ENCODE assay signal across 16 cellular contexts in genomic region chr12:95690861-95691635, GRCh38.
DNase-seq lines count a peak whose midpoint lies in the region; ATAC-seq, FAIRE-seq and TF ChIP-seq lines count a peak whose summit lies in the region.
"Had no signal": no experiment of that assay in that cellular context is flagged by ENCODE, and none has a peak within 500 bp of the region (broad histone marks: within the 10 kb centered on the region; RNA-seq: fewer than 3 reads in every experiment).

No MANE protein-coding gene starts in this region.

- WGBS in endodermal cell (ENCODE audit: insufficient coverage in 1 of 2, insufficient read length in 1 of 2), 2 experiments, result 89 to 93% methylated on average over 5 to 8 of the region's 8 CpGs

- peaks cover 44% of the 10 kb centered on the region for H3K36me3 Mint-ChIP-seq in endodermal cell (ENCODE audit: low read depth)
- H3K36me3 Mint-ChIP-seq: CD8-positive, alpha-beta T cell had no signal

- peaks cover 0 to 10% of the 10 kb centered on the region in 2 donors for H3K4me1 ChIP-seq in right atrium auricular region
- no peaks in the 10 kb centered on the region for H3K4me1 ChIP-seq in endodermal cell (ENCODE audit: control insufficient read depth, insufficient read depth, low read length)
- H3K4me1 ChIP-seq: BLaER1 treated with 17β-estradiol and CSF1 and Interleukin-3, amounts not matched to agents 10 nM and 100 nM had no signal

- no peak overlapping the region for H3K4me3 Mint-ChIP-seq in endodermal cell
- H3K4me3 Mint-ChIP-seq: B cell; CD8-positive, alpha-beta T cell; GM23338 had no signal

- peaks cover 9% of the 10 kb centered on the region for H3K4me1 Mint-ChIP-seq in endodermal cell
- H3K4me1 Mint-ChIP-seq: B cell, GM23338 had no signal

- intact Hi-C loops in Right ventricle myocardium superior (cut with DNase I), result no loop called here
- intact Hi-C loops in left ventricle myocardium superior (cut with micrococcal nuclease), result no loop called here

- TF ChIP-seq CTCF in right atrium auricular region (IDR thresholded peaks at IDR 0.05) (no peak), endodermal cell (conservative IDR thresholded peaks at IDR 0.05) (no peak)

- no peak for TF ChIP-seq POLR2A in GM12891 (IDR thresholded peaks at IDR 0.05; ENCODE audit: low read depth, low read length)

- FAIRE-seq in GM12891 (lab: Jason Lieb, UNC), result no peak
- FAIRE-seq: H54 had no signal

- peak overlapping the region in 1 of 2 donors; percentile 73 for H3K27ac ChIP-seq in right atrium auricular region
- no peak overlapping the region for H3K27ac ChIP-seq in endodermal cell (ENCODE audit: low read depth, low read length)
- H3K27ac ChIP-seq: BLaER1 treated with 17β-estradiol and CSF1 and Interleukin-3, amounts not matched to agents 10 nM and 100 nM had no signal

- H3K36me3 ChIP-seq in right atrium auricular region (no peaks in the 10 kb centered on the region), endodermal cell (ENCODE audit: control insufficient read depth, insufficient read depth, low read length) (peaks cover 76% of the 10 kb centered on the region)
- H3K36me3 ChIP-seq: BLaER1 treated with 17β-estradiol and CSF1 and Interleukin-3, amounts not matched to agents 10 nM and 100 nM had no signal

- no peaks in the 10 kb centered on the region for H3K9me3 ChIP-seq in right atrium auricular region
- H3K9me3 ChIP-seq in endodermal cell (ENCODE audit: control insufficient read depth, low read length), result no peaks in the 10 kb centered on the region

- DNase-seq in Right ventricle myocardium superior (no peak), right atrium auricular region (ENCODE audit: low spot score) (no peak), endodermal cell (no peak), left ventricle myocardium superior (no peak), GM12891 (ENCODE audit: insufficient read length, low spot score) (no peak), AG08396 (ENCODE audit: low spot score) (no peak), putamen (ENCODE audit: low spot score) (no peak)
- DNase-seq: 8988T; Calu3; CD8-positive, alpha-beta T cell; GDM1; HCEC 1CT had no signal

- H3K27ac Mint-ChIP-seq in endodermal cell, result peak overlapping the region; percentile 20
- H3K27ac Mint-ChIP-seq: B cell; CD8-positive, alpha-beta T cell; GM23338 had no signal

- H3K27me3 ChIP-seq in right atrium auricular region (no peaks in the 10 kb centered on the region), endodermal cell (ENCODE audit: control insufficient read depth, insufficient read depth, low read length, poor library complexity, severe bottlenecking) (no peaks in the 10 kb centered on the region)
- H3K27me3 ChIP-seq: BLaER1 treated with 17β-estradiol and CSF1 and Interleukin-3, amounts not matched to agents 10 nM and 100 nM had no signal

- no peak overlapping the region for H3K9ac ChIP-seq in endodermal cell (ENCODE audit: extremely low read depth, low read length, poor library complexity, severe bottlenecking)
- H3K9ac ChIP-seq: BLaER1 treated with 17β-estradiol and CSF1 and Interleukin-3, amounts not matched to agents 10 nM and 100 nM had no signal

- H3K4me3 ChIP-seq in right atrium auricular region (no peak overlapping the region), endodermal cell (ENCODE audit: low read length) (no peak overlapping the region)
- H3K4me3 ChIP-seq: BLaER1 treated with 17β-estradiol and CSF1 and Interleukin-3, amounts not matched to agents 10 nM and 100 nM; GM23338 had no signal

- no peaks in the 10 kb centered on the region for H3K9me3 Mint-ChIP-seq in endodermal cell
- H3K9me3 Mint-ChIP-seq: CD8-positive, alpha-beta T cell; GM23338 had no signal

- peaks cover 54% of the 10 kb centered on the region for H3K27me3 Mint-ChIP-seq in endodermal cell (ENCODE audit: insufficient read depth)

- ATAC-seq in Right ventricle myocardium superior (ENCODE audit: poor library complexity) (peak; percentile 69), left ventricle myocardium superior (peak; percentile 63)
- ATAC-seq: CD8-positive, alpha-beta T cell; GM23338 had no signal

TF ChIP-seq in GM12891, 5 proteins besides CTCF, POLR2A, EP300 and RAD21:
- no peak for TF ChIP-seq PAX5 (IDR thresholded peaks at IDR 0.05; ENCODE audit: insufficient read depth, low read length, severe bottlenecking)
- TF ChIP-seq POLR2AphosphoS5 (IDR thresholded peaks at IDR 0.05; ENCODE audit: low read depth, low read length), result no peak
